In genomic region chr1:198657550-198658064, GRCh38 we compare ENCODE assay signal across 7 cellular contexts. TPM values are rescaled to one million over a fixed set of nuclear protein-coding genes. Genes with fewer than 3 reads are reported as not detected.
A peak's percentile ranks its signal among the peaks of the same experiment; 100 is the strongest.
DNase-seq lines count a peak whose midpoint lies in the region; ATAC-seq and TF ChIP-seq lines count a peak whose summit lies in the region.

No MANE protein-coding gene starts in this region.

- no peaks in the 10 kb centered on the region for H3K36me3 ChIP-seq in brain microvascular endothelial cell (replicated peaks)
- H3K36me3 ChIP-seq in osteoblast (ENCODE audit: insufficient read depth, low read length) = no peaks in the 10 kb centered on the region

- ATAC-seq in GM18517 (IDR thresholded peaks at IDR 0.05; ENCODE audit: unreplicated experiment) = peak; percentile 43
- peak; percentile 53 for ATAC-seq in HG02610 (IDR thresholded peaks at IDR 0.05; ENCODE audit: unreplicated experiment)

- H3K27ac ChIP-seq in brain microvascular endothelial cell = peak overlapping the region; percentile 82
- peak overlapping the region; percentile 88 for H3K27ac ChIP-seq in osteoblast (ENCODE audit: low read depth, low read length)

- H3K4me2 ChIP-seq in osteoblast (ENCODE audit: insufficient read depth, low read length) = peak overlapping the region; percentile 61

- peak overlapping the region; percentile 32 for H2AFZ ChIP-seq in osteoblast (ENCODE audit: low read length)

- DNase-seq in NCI-H460 (ENCODE audit: extremely low read depth, low read depth) = peak; percentile 21
- peak; percentile 95 for DNase-seq in brain microvascular endothelial cell
- DNase-seq in osteoblast (ENCODE audit: insufficient read length, low spot score, missing footprints) = peak; percentile 22
- no peak for DNase-seq in NK-92 treated with Interleukin-12 subunit alpha and Interleukin-12 subunit beta, amount 100 ng/mL, for 24 hours (lab: John Stamatoyannopoulos, UW)
- DNase-seq in NCI-H510A treated with DMSO at 0.1 percent for 48 hours (lab: John Stamatoyannopoulos, UW) = no peak

- TF ChIP-seq CTCF in brain microvascular endothelial cell (IDR thresholded peaks at IDR 0.05; ENCODE audit: low read depth, low read length, missing control alignments) (no peak), osteoblast (IDR thresholded peaks at IDR 0.05; ENCODE audit: extremely low read depth, low read depth, low read length) (no peak)

- H3K4me3 ChIP-seq in brain microvascular endothelial cell (ENCODE audit: low read depth, low read length) = no peak overlapping the region
- H3K4me3 ChIP-seq in osteoblast (ENCODE audit: insufficient read depth, low read length) = no peak overlapping the region

- H3K27me3 ChIP-seq in brain microvascular endothelial cell (replicated peaks) (no peaks in the 10 kb centered on the region), osteoblast (ENCODE audit: insufficient read depth, low read length) (no peaks in the 10 kb centered on the region)

- no peaks in the 10 kb centered on the region for H4K20me1 ChIP-seq in osteoblast (ENCODE audit: insufficient read depth, low read length)

- no peaks in the 10 kb centered on the region for H3K9me3 ChIP-seq in osteoblast (ENCODE audit: low read depth, low read length)

- peaks cover 30% of the 10 kb centered on the region for H3K4me1 ChIP-seq in osteoblast (ENCODE audit: insufficient read depth, low read length)

- H3K79me2 ChIP-seq in osteoblast (ENCODE audit: insufficient read depth, low read length) = no peaks in the 10 kb centered on the region

- in situ Hi-C loops in brain microvascular endothelial cell (cut with HindIII; ENCODE audit: low pct_ligation_motif_present, low sequenced_read_pairs) = no loop called here

RNA-seq across cellular contexts. Expression of gene PTPRC, which starts 18.8 kb away (rescaled TPM):
- not detected in 2 replicates for total RNA-seq in NCI-H460 (2014; rRNA removed; shearing (Covaris generic))
- polyA plus RNA-seq in NCI-H460 (2014; cell fraction: nucleus; rRNA removed) = not detected in 2 replicates
- under 0.01 and 1.1 TPM in 2 replicates for total RNA-seq in osteoblast

Comparison
In these comparisons a context has a peak if more than half of its experiments do, and no peak if none do; other contexts are left out.
1. DNase-seq: peak in NCI-H460 (single experiment), brain microvascular endothelial cell (single experiment) and osteoblast (single experiment); none in NK-92 treated with Interleukin-12 subunit alpha and Interleukin-12 subunit beta, amount 100 ng/mL, for 24 hours (single experiment) and NCI-H510A treated with DMSO at 0.1 percent for 48 hours (single experiment).